16 cellular contexts compared by ENCODE assay signal in the genomic region with DNA sequence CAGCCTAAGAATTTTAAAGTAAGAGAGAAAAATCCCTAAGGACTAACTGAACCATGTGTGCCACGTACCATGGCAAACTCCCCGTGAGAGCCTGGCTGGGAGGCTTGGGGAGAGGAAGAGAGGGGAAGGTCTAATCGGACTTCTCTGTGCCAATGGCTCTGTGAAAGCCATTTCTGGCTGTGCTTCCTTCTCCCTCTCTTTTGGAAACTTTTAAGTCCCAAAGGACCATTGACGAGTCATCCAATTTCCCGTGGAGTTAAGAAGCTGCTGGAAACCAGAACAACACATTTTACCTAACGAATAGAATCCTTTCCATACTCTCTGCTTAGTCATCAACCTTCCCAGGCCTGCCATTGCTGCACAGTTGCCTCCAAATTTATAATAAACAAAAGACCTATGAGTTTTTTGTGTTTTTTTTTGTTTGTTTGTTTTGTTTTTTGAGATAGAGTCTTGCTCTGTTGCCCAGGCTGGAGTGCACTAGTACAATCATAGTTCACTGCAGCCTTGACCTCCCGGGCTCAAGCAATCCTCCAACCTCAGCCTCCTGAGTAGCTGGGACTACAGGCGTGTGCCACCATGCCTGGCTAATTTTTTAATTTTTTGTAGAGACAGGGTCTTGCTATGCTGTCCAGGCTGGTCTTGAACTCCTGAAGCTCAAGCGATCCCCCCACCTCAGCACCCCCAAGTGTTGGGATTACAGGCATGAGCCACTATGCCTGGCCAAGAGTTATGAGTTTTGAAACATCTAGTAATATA. TPM values are rescaled to one million over a fixed set of nuclear protein-coding genes. Genes with fewer than 3 reads are reported as not detected.
DNase-seq lines count a peak whose midpoint lies in the region; ATAC-seq and TF ChIP-seq lines count a peak whose summit lies in the region.
"Had no signal": no experiment of that assay in that cellular context is flagged by ENCODE, and none has a peak within 500 bp of the region (broad histone marks: within the 10 kb centered on the region; RNA-seq: fewer than 3 reads in every experiment).

No MANE protein-coding gene starts in this region.

- TF ChIP-seq POLR2A in lower leg skin (IDR thresholded peaks at IDR 0.05), result no peak

- H4K20me1 ChIP-seq in BLaER1, result no peaks in the 10 kb centered on the region

- no peak for DNase-seq in RWPE2 (ENCODE audit: low spot score)
- DNase-seq in fibroblast of peridontal ligament (ENCODE audit: extremely low read depth), result peak; percentile 88
- DNase-seq in H7, result no peak
- no peak for DNase-seq in SJCRH30
- DNase-seq in NCI-H1417 treated with DMSO at 0.1 percent for 48 hours (lab: John Stamatoyannopoulos, UW), result no peak
- no peak for DNase-seq in lower leg skin (ENCODE audit: low spot score in 2 of 2)
- DNase-seq: activated CD4-positive, alpha-beta T cell treated with anti-CD3 and anti-CD28 coated beads for 1 hour; activated T-cell treated with anti-CD3 and anti-CD28 coated beads, Interleukin-2, amount 50 U/mL, for 4 hours; AML-193; anterior cingulate cortex; DND-41; immature natural killer cell; KG1; NCI-H748 treated with DMSO at 0.1 percent for 48 hours had no signal

- no peak overlapping the region for H3K9ac ChIP-seq in BLaER1
- no peak overlapping the region for H3K9ac ChIP-seq in rectal smooth muscle tissue (ENCODE audit: low read length)

- no peaks in the 10 kb centered on the region for H3K9me3 ChIP-seq in BLaER1
- no peaks in the 10 kb centered on the region for H3K9me3 ChIP-seq in RWPE2 (ENCODE audit: severe bottlenecking)
- H3K9me3 ChIP-seq in SJCRH30 (replicated peaks), result no peaks in the 10 kb centered on the region

- peak; percentile 57; the same call in 2 of the 3 replicates for ATAC-seq in RWPE2 (ENCODE audit: low read depth)
- ATAC-seq: activated T-cell treated with anti-CD3 and anti-CD28 coated beads, Interleukin-2, amount 50 U/mL, for 4 hours had no signal

- no peak for TF ChIP-seq CTCF in RWPE2 (IDR thresholded peaks at IDR 0.05; ENCODE audit: poor library complexity, severe bottlenecking)
- TF ChIP-seq CTCF in lower leg skin (IDR thresholded peaks at IDR 0.05), result no peak

- H3K4me1 ChIP-seq in BLaER1 (peaks cover 23% of the 10 kb centered on the region), RWPE2 (ENCODE audit: insufficient read depth, poor library complexity, severe bottlenecking) (peaks cover 5% of the 10 kb centered on the region), rectal smooth muscle tissue (ENCODE audit: control insufficient read depth, insufficient read depth, low read length) (peaks cover 8% of the 10 kb centered on the region), SJCRH30 (peaks cover 16% of the 10 kb centered on the region)

- H3K4me3 ChIP-seq in BLaER1 (no peak overlapping the region), RWPE2 (ENCODE audit: severe bottlenecking) (no peak overlapping the region), rectal smooth muscle tissue (ENCODE audit: low read length) (no peak overlapping the region), H7 (ENCODE audit: insufficient read depth, low read depth, low read length) (no peak overlapping the region), SJCRH30 (no peak overlapping the region), lower leg skin (ENCODE audit: low read depth, poor library complexity, severe bottlenecking) (no peak overlapping the region)

- intact Hi-C loops in lower leg skin (cut with DNase I; ENCODE audit: low total_unique reads), result no loop called here

- peak overlapping the region; percentile 36 for H3K4me2 ChIP-seq in BLaER1

- WGBS in lower leg skin, 2 donors, result 70 to 77% methylated on average over 9 of the region's 9 CpGs

- H3K27ac ChIP-seq in BLaER1 (no peak overlapping the region), RWPE2 (ENCODE audit: poor library complexity, severe bottlenecking) (peak overlapping the region; percentile 1), rectal smooth muscle tissue (ENCODE audit: low read depth, low read length) (peak overlapping the region; percentile 45), SJCRH30 (no peak overlapping the region)

- no peaks in the 10 kb centered on the region for H3K36me3 ChIP-seq in BLaER1
- peaks cover 98% of the 10 kb centered on the region for H3K36me3 ChIP-seq in RWPE2 (ENCODE audit: low read depth)
- H3K36me3 ChIP-seq in rectal smooth muscle tissue (ENCODE audit: control insufficient read depth, insufficient read depth, low read length), result peaks cover 9% of the 10 kb centered on the region
- H3K36me3 ChIP-seq in H7 (replicated peaks; ENCODE audit: control insufficient read depth, insufficient read depth, low read length), result no peaks in the 10 kb centered on the region; the same call in 1 of the 2 replicates
- H3K36me3 ChIP-seq in SJCRH30, result peaks cover 69% of the 10 kb centered on the region

- H3K27me3 ChIP-seq in BLaER1 (no peaks in the 10 kb centered on the region), RWPE2 (ENCODE audit: insufficient read depth, poor library complexity, severe bottlenecking) (no peaks in the 10 kb centered on the region), rectal smooth muscle tissue (ENCODE audit: control insufficient read depth, insufficient read depth, low read length) (no peaks in the 10 kb centered on the region), H7 (ENCODE audit: control insufficient read depth, insufficient read depth, low read length) (no peaks in the 10 kb centered on the region), SJCRH30 (no peaks in the 10 kb centered on the region)

RNA-seq across cellular contexts. Expression of gene LAMB1, which starts 13.2 kb away (rescaled TPM):
- total RNA-seq in H7 (2014; rRNA removed; shearing (Covaris generic)), result 61.0 and 77.2 TPM in 2 replicates
- total RNA-seq in SJCRH30 (2014; rRNA removed; shearing (Covaris generic)), result 100 and 106 TPM in 2 replicates
- total RNA-seq in lower leg skin, result 10 to 100 TPM; 43.9 to 84.8 (median 65.2) TPM

Comparison
In these comparisons a context has a peak if more than half of its experiments do, and no peak if none do; other contexts are left out.
1. H3K27ac ChIP-seq: peak in RWPE2 (single experiment) and rectal smooth muscle tissue (single experiment); none in BLaER1 (single experiment) and SJCRH30 (single experiment).